ENCODE assay signal across 24 cellular contexts in the genomic region with DNA sequence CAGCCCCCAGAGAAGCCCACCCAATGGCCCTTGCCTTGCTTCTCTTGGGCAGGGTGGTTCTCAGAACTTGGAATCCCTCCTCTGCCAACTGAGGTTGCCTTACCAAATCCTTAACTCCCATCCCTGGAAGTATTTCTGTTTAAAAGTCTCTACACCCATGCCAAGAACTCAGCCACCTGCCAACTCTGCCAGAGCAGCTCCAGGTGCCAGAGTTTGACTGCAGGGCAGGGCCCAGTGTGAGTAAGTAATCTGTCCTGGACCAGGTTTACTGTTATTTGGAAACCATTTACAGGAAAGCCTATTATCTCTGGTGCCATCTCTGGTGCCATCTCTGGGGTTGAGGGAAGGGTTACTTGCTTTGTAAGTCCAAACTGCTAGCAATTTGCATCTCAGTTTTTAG. TPM values are rescaled to one million over a fixed set of nuclear protein-coding genes. Genes with fewer than 3 reads are reported as not detected.
DNase-seq lines count a peak whose midpoint lies in the region; ATAC-seq and TF ChIP-seq lines count a peak whose summit lies in the region.
"Had no signal": no experiment of that assay in that cellular context is flagged by ENCODE, and none has a peak within 500 bp of the region (broad histone marks: within the 10 kb centered on the region; RNA-seq: fewer than 3 reads in every experiment).

No MANE protein-coding gene starts in this region.

- peak overlapping the region in 2 of 3 experiments; percentile 5 to 24 for H3K4me3 Mint-ChIP-seq in nephron
- H3K4me3 Mint-ChIP-seq: activated naive CD8-positive, alpha-beta T cell; activated T-cell treated with anti-CD3 and anti-CD28 coated beads, Interleukin-2, amount 50 U/mL, for 72 hours had no signal

- no peak overlapping the region for H3K23ac ChIP-seq in mesendoderm (ENCODE audit: low read length)

- ATAC-seq in GM21528 (IDR thresholded peaks at IDR 0.05; ENCODE audit: low FRiP score, unreplicated experiment): no peak
- no peak for ATAC-seq in left lobe of liver
- ATAC-seq: activated T-cell treated with anti-CD3 and anti-CD28 coated beads, Interleukin-2, amount 50 U/mL, for 72 hours; esophagus mucosa; naive thymus-derived CD4-positive, alpha-beta T cell; right cardiac atrium had no signal

- peaks cover 0 to 12% of the 10 kb centered on the region in 2 donors for H3K4me1 ChIP-seq in breast epithelium
- peaks cover 26 to 31% of the 10 kb centered on the region in 2 donors for H3K4me1 ChIP-seq in thyroid gland
- peaks cover 4% of the 10 kb centered on the region for H3K4me1 ChIP-seq in mesendoderm (ENCODE audit: control insufficient read depth, low read depth, low read length)
- H3K4me1 ChIP-seq: ascending aorta had no signal

- H3K27ac Mint-ChIP-seq in nephron: no peak overlapping the region
- H3K27ac Mint-ChIP-seq: activated naive CD8-positive, alpha-beta T cell; activated T-cell treated with anti-CD3 and anti-CD28 coated beads, Interleukin-2, amount 50 U/mL, for 72 hours had no signal

- no peak overlapping the region for H3K18ac ChIP-seq in mesendoderm (ENCODE audit: low read length)

- DNase-seq in MG63 (peak; percentile 58), breast epithelium (ENCODE audit: low spot score in 2 of 2) (peak in 1 of 2 donors; percentile 69), thyroid gland (peak; percentile 43 to 51), mesendoderm (no peak), left lobe of liver (ENCODE audit: low spot score) (no peak)
- DNase-seq: activated CD4-positive, alpha-beta T cell treated with anti-CD3 and anti-CD28 coated beads for 48 hours; activated T-cell treated with anti-CD3 and anti-CD28 coated beads, Interleukin-2, amount 50 U/mL, for 72 hours; cerebellar nuclear complex; DMS79; effector CD4-positive, alpha-beta T cell; naive thymus-derived CD4-positive, alpha-beta T cell; NCI-H1930; NCI-H226; NCI-H774; right cardiac atrium had no signal

- no peaks in the 10 kb centered on the region for H3K9me3 Mint-ChIP-seq in nephron
- H3K9me3 Mint-ChIP-seq: activated T-cell treated with anti-CD3 and anti-CD28 coated beads, Interleukin-2, amount 50 U/mL, for 72 hours; naive thymus-derived CD4-positive, alpha-beta T cell had no signal

- H3K56ac ChIP-seq in mesendoderm (ENCODE audit: low read length): no peak overlapping the region

- H3K27ac ChIP-seq in breast epithelium (peak overlapping the region; percentile 29 to 54), thyroid gland (peak overlapping the region in 1 of 3 donors; percentile 29), mesendoderm (ENCODE audit: low read depth, low read length) (no peak overlapping the region)
- H3K27ac ChIP-seq: ascending aorta, KMS-11 had no signal

- H3K9me3 ChIP-seq in MG63: no peaks in the 10 kb centered on the region
- H3K9me3 ChIP-seq in breast epithelium: no peaks in the 10 kb centered on the region
- H3K9me3 ChIP-seq in thyroid gland: no peaks in the 10 kb centered on the region
- H3K9me3 ChIP-seq: ascending aorta had no signal

- H3K4me1 Mint-ChIP-seq in nephron: peaks cover 6% of the 10 kb centered on the region

- no peak overlapping the region for H2BK120ac ChIP-seq in mesendoderm (ENCODE audit: low read depth, low read length)

- H3K27me3 Mint-ChIP-seq in nephron (ENCODE audit: low read depth): peaks cover 37% of the 10 kb centered on the region
- H3K27me3 Mint-ChIP-seq: activated naive CD8-positive, alpha-beta T cell had no signal

- H3K4me3 ChIP-seq in MG63 (no peak overlapping the region), breast epithelium (peak overlapping the region in 1 of 3 donors; percentile 15), thyroid gland (replicated peaks in 1 of 3) (no peak overlapping the region), mesendoderm (ENCODE audit: low read length) (no peak overlapping the region)
- H3K4me3 ChIP-seq: ascending aorta had no signal

- no peak overlapping the region for H4K5ac ChIP-seq in mesendoderm (ENCODE audit: low read length)

- no peak overlapping the region for H3K9ac ChIP-seq in mesendoderm (ENCODE audit: low read length)
- H3K9ac ChIP-seq: KMS-11 had no signal

- TF ChIP-seq POLR2A in breast epithelium (IDR thresholded peaks at IDR 0.05) (no peak), thyroid gland (IDR thresholded peaks at IDR 0.05) (no peak)

- H3K4me2 ChIP-seq in mesendoderm (ENCODE audit: low read length): no peak overlapping the region
- H3K4me2 ChIP-seq: KMS-11 had no signal

- H3K36me3 ChIP-seq in MG63: no peaks in the 10 kb centered on the region
- H3K36me3 ChIP-seq in breast epithelium: no peaks in the 10 kb centered on the region
- H3K36me3 ChIP-seq in thyroid gland: no peaks in the 10 kb centered on the region
- no peaks in the 10 kb centered on the region for H3K36me3 ChIP-seq in mesendoderm (ENCODE audit: control insufficient read depth, insufficient read depth, low read length)
- H3K36me3 ChIP-seq: ascending aorta had no signal

- intact Hi-C loops in breast epithelium (cut with DNase I; ENCODE audit: low total_unique reads): no loop called here
- intact Hi-C loops in thyroid gland (cut with DNase I): no loop called here

- no peak overlapping the region for H3K4ac ChIP-seq in mesendoderm (ENCODE audit: low read depth, low read length)

- H2BK5ac ChIP-seq in mesendoderm (ENCODE audit: low read length): no peak overlapping the region

- H3K27me3 ChIP-seq in MG63 (no peaks in the 10 kb centered on the region), breast epithelium (no peaks in the 10 kb centered on the region), thyroid gland (no peaks in the 10 kb centered on the region), mesendoderm (ENCODE audit: insufficient read depth, low read length, poor library complexity) (peaks cover 6% of the 10 kb centered on the region)
- H3K27me3 ChIP-seq: ascending aorta had no signal

- H3K79me1 ChIP-seq in mesendoderm (ENCODE audit: low read length): no peaks in the 10 kb centered on the region

- H4K8ac ChIP-seq in mesendoderm (ENCODE audit: low read depth, low read length): no peak overlapping the region

- no peak overlapping the region for H2AK5ac ChIP-seq in mesendoderm (ENCODE audit: low read length)

- H3K79me2 ChIP-seq in mesendoderm (ENCODE audit: control insufficient read depth, insufficient read depth, low read length): no peaks in the 10 kb centered on the region

- no peaks in the 10 kb centered on the region for H3K36me3 Mint-ChIP-seq in nephron (ENCODE audit: low read depth)
- H3K36me3 Mint-ChIP-seq: activated naive CD8-positive, alpha-beta T cell had no signal

- H2BK15ac ChIP-seq in mesendoderm (replicated peaks; ENCODE audit: low read depth): no peak overlapping the region

- TF ChIP-seq CTCF in breast epithelium (IDR thresholded peaks at IDR 0.05) (no peak), nephron (IDR thresholded peaks at IDR 0.05; ENCODE audit: unreplicated experiment in 3 of 3) (no peak), thyroid gland (IDR thresholded peaks at IDR 0.05) (no peak)

RNA-seq across cellular contexts. Expression of gene TSPAN15, which starts 2.5 kb away (rescaled TPM):
- total RNA-seq in MG63 (2014; rRNA removed; shearing (Covaris generic); ENCODE audit: low replicate concordance): 7.5 TPM in 2 replicates
- total RNA-seq in breast epithelium (10 to 100 TPM; 53.3 to 89.5 (median 65.0) TPM), thyroid gland (10 to 100 TPM in 3 of 4 donors, 1 to 10 TPM in 1; 9.0 to 23.1 (median 17.2) TPM), left lobe of liver (3.8 TPM)
- polyA plus RNA-seq in mesendoderm (2013, experiment 1 of 2): 1.3 TPM
- polyA plus RNA-seq in mesendoderm (2013, experiment 2 of 2): 1.3 TPM

RNA-seq across cellular contexts. Expression of gene TACR2, which starts 37.0 kb away (rescaled TPM):
- not detected in 2 replicates for total RNA-seq in MG63 (2014; rRNA removed; shearing (Covaris generic); ENCODE audit: low replicate concordance)
- 1 to 10 TPM in 1 of 3 donors, under 1 TPM in 2; 0.66 to 3.2 (median 0.73) TPM for total RNA-seq in breast epithelium
- total RNA-seq in thyroid gland: not detected
- polyA plus RNA-seq in mesendoderm (2013, experiment 1 of 2): 0.01 TPM
- 0.03 TPM for polyA plus RNA-seq in mesendoderm (2013, experiment 2 of 2)
- not detected for total RNA-seq in left lobe of liver
- total RNA-seq: activated T-cell treated with anti-CD3 and anti-CD28 coated beads, Interleukin-2, amount 50 U/mL, for 72 hours; ascending aorta; OCI-LY7; osteocyte; T-helper 1 cell treated with Interleukin-12 subunit alpha and Interleukin-12 subunit beta and Interleukin-4 antibody, amounts not matched to agents 30 ng/mL and 1 ng/mL, for 36 hours had no signal

Comparison
In these comparisons a context has a peak if more than half of its experiments do, and no peak if none do; other contexts are left out.
1. DNase-seq: peak in MG63 (single experiment) and thyroid gland (2 of 2); none in mesendoderm (single experiment) and left lobe of liver (single experiment).